ENCODE assay signal across 16 cellular contexts in genomic region chr9:98563997-98564396, GRCh38.
DNase-seq lines count a peak whose midpoint lies in the region; ATAC-seq lines count a peak whose summit lies in the region.
"Had no signal": no experiment of that assay in that cellular context is flagged by ENCODE, and none has a peak within 500 bp of the region (broad histone marks: within the 10 kb centered on the region; RNA-seq: fewer than 3 reads in every experiment).

No MANE protein-coding gene starts in this region.

- no peak overlapping the region for H3K4me3 Mint-ChIP-seq in activated CD8-positive, alpha-beta memory T cell treated with anti-CD3 and anti-CD28 coated beads, Interleukin-2, amount 10 ng/mL, durations not matched to agents 7 days and 5 days
- H3K4me3 Mint-ChIP-seq in immature natural killer cell = no peak overlapping the region
- no peak overlapping the region for H3K4me3 Mint-ChIP-seq in natural killer cell treated with Interleukin-12 subunit alpha and Interleukin-12 subunit beta and Interleukin-15 and Interleukin-18, amount 100 ng/mL, for 72 hours
- H3K4me3 Mint-ChIP-seq: B cell; CD4-positive, CD25-positive, alpha-beta regulatory T cell; CD8-positive, alpha-beta T cell; HFFc6 had no signal

- ATAC-seq in activated CD8-positive, alpha-beta memory T cell treated with anti-CD3 and anti-CD28 coated beads, Interleukin-2, amount 10 ng/mL, durations not matched to agents 7 days and 5 days = no peak
- ATAC-seq in natural killer cell treated with Interleukin-12 subunit alpha and Interleukin-12 subunit beta and Interleukin-15 and Interleukin-18, amount 100 ng/mL, for 72 hours = no peak
- ATAC-seq: CD8-positive, alpha-beta T cell had no signal

- DNase-seq in activated CD8-positive, alpha-beta memory T cell treated with anti-CD3 and anti-CD28 coated beads for 24 hours = peak; percentile 17
- no peak for DNase-seq in activated CD8-positive, alpha-beta memory T cell treated with anti-CD3 and anti-CD28 coated beads, Interleukin-2, amount 10 ng/mL, durations not matched to agents 7 days and 5 days
- DNase-seq in ecto neural progenitor cell (ENCODE audit: low spot score) (peak; percentile 22), mucosa of gallbladder (ENCODE audit: low spot score) (peak; percentile 4), retina (peak; percentile 16), NCI-H510A (lab: John Stamatoyannopoulos, UW) (no peak), immature natural killer cell (no peak)
- no peak for DNase-seq in natural killer cell treated with Interleukin-12 subunit alpha and Interleukin-12 subunit beta and Interleukin-15 and Interleukin-18, amount 100 ng/mL, for 72 hours (ENCODE audit: low spot score)
- DNase-seq: Caco-2; CD4-positive, CD25-positive, alpha-beta regulatory T cell; DMS153; DND-41; GOT3; HFFc6 had no signal

- H3K9me3 Mint-ChIP-seq in activated CD8-positive, alpha-beta memory T cell treated with anti-CD3 and anti-CD28 coated beads, Interleukin-2, amount 10 ng/mL, durations not matched to agents 7 days and 5 days (ENCODE audit: low read depth) = no peaks in the 10 kb centered on the region
- no peaks in the 10 kb centered on the region for H3K9me3 Mint-ChIP-seq in immature natural killer cell
- H3K9me3 Mint-ChIP-seq in natural killer cell treated with Interleukin-12 subunit alpha and Interleukin-12 subunit beta and Interleukin-15 and Interleukin-18, amount 100 ng/mL, for 72 hours = no peaks in the 10 kb centered on the region
- H3K9me3 Mint-ChIP-seq: CD4-positive, CD25-positive, alpha-beta regulatory T cell; CD8-positive, alpha-beta T cell; HFFc6 had no signal

- H3K27me3 Mint-ChIP-seq in activated CD8-positive, alpha-beta memory T cell treated with anti-CD3 and anti-CD28 coated beads, Interleukin-2, amount 10 ng/mL, durations not matched to agents 7 days and 5 days = peaks cover 33% of the 10 kb centered on the region
- H3K27me3 Mint-ChIP-seq in immature natural killer cell (ENCODE audit: low read depth in 3 of 3) = peaks cover 0 to 2% (median 2%) of the 10 kb centered on the region in 3 donors
- peaks cover 7 to 10% of the 10 kb centered on the region in 2 donors for H3K27me3 Mint-ChIP-seq in natural killer cell treated with Interleukin-12 subunit alpha and Interleukin-12 subunit beta and Interleukin-15 and Interleukin-18, amount 100 ng/mL, for 72 hours

- H3K36me3 Mint-ChIP-seq in activated CD8-positive, alpha-beta memory T cell treated with anti-CD3 and anti-CD28 coated beads, Interleukin-2, amount 10 ng/mL, durations not matched to agents 7 days and 5 days = no peaks in the 10 kb centered on the region
- no peaks in the 10 kb centered on the region for H3K36me3 Mint-ChIP-seq in immature natural killer cell
- H3K36me3 Mint-ChIP-seq in natural killer cell treated with Interleukin-12 subunit alpha and Interleukin-12 subunit beta and Interleukin-15 and Interleukin-18, amount 100 ng/mL, for 72 hours = no peaks in the 10 kb centered on the region
- H3K36me3 Mint-ChIP-seq: CD4-positive, CD25-positive, alpha-beta regulatory T cell; CD8-positive, alpha-beta T cell had no signal

- CTCF ChIA-PET in activated CD8-positive, alpha-beta memory T cell treated with anti-CD3 and anti-CD28 coated beads, Interleukin-2, amount 10 ng/mL, durations not matched to agents 7 days and 5 days (lab: Charles Lee) = no interaction called here

- H3K27ac Mint-ChIP-seq in activated CD8-positive, alpha-beta memory T cell treated with anti-CD3 and anti-CD28 coated beads, Interleukin-2, amount 10 ng/mL, durations not matched to agents 7 days and 5 days = no peak overlapping the region
- no peak overlapping the region for H3K27ac Mint-ChIP-seq in immature natural killer cell
- H3K27ac Mint-ChIP-seq in natural killer cell treated with Interleukin-12 subunit alpha and Interleukin-12 subunit beta and Interleukin-15 and Interleukin-18, amount 100 ng/mL, for 72 hours = no peak overlapping the region
- H3K27ac Mint-ChIP-seq: B cell; CD4-positive, CD25-positive, alpha-beta regulatory T cell; CD8-positive, alpha-beta T cell; HFFc6 had no signal

- H3K4me1 Mint-ChIP-seq in activated CD8-positive, alpha-beta memory T cell treated with anti-CD3 and anti-CD28 coated beads, Interleukin-2, amount 10 ng/mL, durations not matched to agents 7 days and 5 days = no peaks in the 10 kb centered on the region
- H3K4me1 Mint-ChIP-seq in immature natural killer cell = no peaks in the 10 kb centered on the region
- H3K4me1 Mint-ChIP-seq in natural killer cell treated with Interleukin-12 subunit alpha and Interleukin-12 subunit beta and Interleukin-15 and Interleukin-18, amount 100 ng/mL, for 72 hours (ENCODE audit: low read depth in 2 of 2) = no peaks in the 10 kb centered on the region
- H3K4me1 Mint-ChIP-seq: B cell; CD4-positive, CD25-positive, alpha-beta regulatory T cell had no signal

Comparison
In these comparisons a context has a peak if more than half of its experiments do, and no peak if none do; other contexts are left out.
1. DNase-seq: peak in activated CD8-positive, alpha-beta memory T cell treated with anti-CD3 and anti-CD28 coated beads for 24 hours (single experiment), ecto neural progenitor cell (single experiment), mucosa of gallbladder (single experiment) and retina (single experiment); none in activated CD8-positive, alpha-beta memory T cell treated with anti-CD3 and anti-CD28 coated beads, Interleukin-2, amount 10 ng/mL, durations not matched to agents 7 days and 5 days (single experiment), NCI-H510A (single experiment), immature natural killer cell (0 of 3) and natural killer cell treated with Interleukin-12 subunit alpha and Interleukin-12 subunit beta and Interleukin-15 and Interleukin-18, amount 100 ng/mL, for 72 hours (single experiment).